In the genomic region with DNA sequence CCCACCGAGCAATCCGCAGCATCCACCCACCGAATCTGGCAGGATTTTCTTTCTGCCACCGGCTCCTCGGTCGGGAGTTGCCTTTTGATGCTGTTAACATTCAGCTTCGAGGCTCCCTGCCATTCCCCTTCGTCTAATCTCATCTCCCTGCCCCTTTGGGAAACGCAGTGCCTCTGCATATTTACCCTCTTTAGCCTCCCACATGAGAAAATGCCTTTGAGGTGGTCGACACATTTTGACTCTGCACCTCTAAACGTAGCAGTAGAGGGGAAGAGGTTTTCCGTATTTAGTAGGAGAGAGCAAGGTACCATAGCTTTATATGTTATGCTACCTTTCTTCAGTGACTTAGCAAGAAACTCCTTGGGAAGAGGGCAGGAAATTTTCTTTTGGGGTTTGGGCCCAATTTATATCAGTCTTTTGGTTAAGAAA, we compare ENCODE assay signal across 8 cellular contexts. TPM values are rescaled to one million over a fixed set of nuclear protein-coding genes. Genes with fewer than 3 reads are reported as not detected.
DNase-seq lines count a peak whose midpoint lies in the region; ATAC-seq and TF ChIP-seq lines count a peak whose summit lies in the region.

No MANE protein-coding gene starts in this region.

- H3F3A ChIP-seq in PC-3 (ENCODE audit: low read length, unreplicated experiment) = no peaks in the 10 kb centered on the region

- intact Hi-C loops in PC-3 (cut with micrococcal nuclease) = loop anchor here (5.0 to 10.0 kb wide), 3 partner anchors 38 to 82 kb away; a partner anchor contains a TSS
- intact Hi-C loops in dendritic cell treated with granulocyte-macrophage colony-stimulating factor and Interleukin-4, amounts not matched to agents 40 ng/mL and 50 ng/mL, for 4 days (cut with micrococcal nuclease) = loop anchor here (1.0 to 5.0 kb wide), 3 partner anchors 78 to 117 kb away; a partner anchor contains a TSS

- CTCF ChIA-PET in PC-3 (lab: Charles Lee) = no interaction called here

- H3K9me2 ChIP-seq in PC-3 (replicated peaks; ENCODE audit: low read length) = no peaks in the 10 kb centered on the region

- H3K4me3 ChIP-seq in GM12864 (ENCODE audit: low read depth, low read length) = peak overlapping the region; percentile 92
- H3K4me3 ChIP-seq in PC-3 (ENCODE audit: low read length) = peak overlapping the region; percentile 99

- H3K9me3 ChIP-seq in PC-3 (ENCODE audit: low read length) = no peaks in the 10 kb centered on the region

- TF ChIP-seq CTCF in GM12864 (IDR thresholded peaks at IDR 0.05; ENCODE audit: low read depth, low read length, missing control alignments) (no peak), PC-3 (conservative IDR thresholded peaks at IDR 0.05; ENCODE audit: low read depth, low read length) (no peak), nephron (IDR thresholded peaks at IDR 0.05; ENCODE audit: unreplicated experiment in 3 of 3) (no peak)

- peak overlapping the region; percentile 88 for H3K27ac Mint-ChIP-seq in dendritic cell treated with granulocyte-macrophage colony-stimulating factor and Interleukin-4, amounts not matched to agents 40 ng/mL and 50 ng/mL, for 4 days
- peak overlapping the region; percentile 76 to 92 (median 79) for H3K27ac Mint-ChIP-seq in nephron

- peaks cover 20% of the 10 kb centered on the region for H3K36me3 Mint-ChIP-seq in dendritic cell treated with granulocyte-macrophage colony-stimulating factor and Interleukin-4, amounts not matched to agents 40 ng/mL and 50 ng/mL, for 4 days (ENCODE audit: low read depth)
- peaks cover 4% of the 10 kb centered on the region for H3K36me3 Mint-ChIP-seq in nephron (ENCODE audit: low read depth)

- peak overlapping the region; percentile 97 for H3K9ac ChIP-seq in PC-3 (ENCODE audit: low read length)

- peak overlapping the region; percentile 90 for H3K4me2 ChIP-seq in PC-3 (ENCODE audit: low read length)

- no peaks in the 10 kb centered on the region for H3K27me3 ChIP-seq in PC-3 (ENCODE audit: low read length)

- peak overlapping the region; percentile 90 for H3K27ac ChIP-seq in PC-3 (ENCODE audit: low read length)

- no peak for ATAC-seq in PC-3
- ATAC-seq in HG03354 (IDR thresholded peaks at IDR 0.05; ENCODE audit: poor library complexity, severe bottlenecking, unreplicated experiment) = no peak

- H3K9me3 Mint-ChIP-seq in dendritic cell treated with granulocyte-macrophage colony-stimulating factor and Interleukin-4, amounts not matched to agents 40 ng/mL and 50 ng/mL, for 4 days = no peaks in the 10 kb centered on the region
- no peaks in the 10 kb centered on the region for H3K9me3 Mint-ChIP-seq in nephron

- H3K4me3 Mint-ChIP-seq in dendritic cell treated with granulocyte-macrophage colony-stimulating factor and Interleukin-4, amounts not matched to agents 40 ng/mL and 50 ng/mL, for 4 days = peak overlapping the region; percentile 95
- peak overlapping the region; percentile 91 to 95 (median 93) for H3K4me3 Mint-ChIP-seq in nephron

- H3K27me3 Mint-ChIP-seq in dendritic cell treated with granulocyte-macrophage colony-stimulating factor and Interleukin-4, amounts not matched to agents 40 ng/mL and 50 ng/mL, for 4 days = no peaks in the 10 kb centered on the region
- H3K27me3 Mint-ChIP-seq in nephron (ENCODE audit: low read depth) = no peaks in the 10 kb centered on the region

- peaks cover 45% of the 10 kb centered on the region for H4K20me1 ChIP-seq in PC-3 (ENCODE audit: low read length)

- peaks cover 37% of the 10 kb centered on the region for H3K4me1 Mint-ChIP-seq in dendritic cell treated with granulocyte-macrophage colony-stimulating factor and Interleukin-4, amounts not matched to agents 40 ng/mL and 50 ng/mL, for 4 days (ENCODE audit: low read depth)
- peaks cover 33% of the 10 kb centered on the region for H3K4me1 Mint-ChIP-seq in nephron

- no peaks in the 10 kb centered on the region for H3K36me3 ChIP-seq in PC-3 (ENCODE audit: low read depth, low read length)

- POLR2A ChIA-PET in PC-3 (lab: Charles Lee; ENCODE audit: unreplicated experiment) = no interaction called here

- H3K79me2 ChIP-seq in PC-3 (ENCODE audit: low read length) = peaks cover 59% of the 10 kb centered on the region

- no TSS peak for BruUV-seq in PC-3 (replicated peaks; lab: Mats Ljungman, UMichigan)

- H3K4me1 ChIP-seq in PC-3 (ENCODE audit: insufficient read depth, low read length) = peaks cover 28% of the 10 kb centered on the region

- H2AFZ ChIP-seq in PC-3 (ENCODE audit: low read length) = no peak overlapping the region

- DNase-seq in GM12864 (ENCODE audit: low read depth) (no peak), PC-3 (no peak), DMS153 (lab: John Stamatoyannopoulos, UW) (no peak), T1000 (lab: John Stamatoyannopoulos, UW) (no peak), NCI-H2029 (lab: John Stamatoyannopoulos, UW) (no peak)

RNA-seq across cellular contexts. Expression of a gene that starts 1.2 kb away (rescaled TPM):
- 45.0 and 49.1 TPM in 2 replicates for total RNA-seq in PC-3 (2014; rRNA removed)
